Comparison of ENCODE assay signal across 16 cellular contexts in the genomic region with DNA sequence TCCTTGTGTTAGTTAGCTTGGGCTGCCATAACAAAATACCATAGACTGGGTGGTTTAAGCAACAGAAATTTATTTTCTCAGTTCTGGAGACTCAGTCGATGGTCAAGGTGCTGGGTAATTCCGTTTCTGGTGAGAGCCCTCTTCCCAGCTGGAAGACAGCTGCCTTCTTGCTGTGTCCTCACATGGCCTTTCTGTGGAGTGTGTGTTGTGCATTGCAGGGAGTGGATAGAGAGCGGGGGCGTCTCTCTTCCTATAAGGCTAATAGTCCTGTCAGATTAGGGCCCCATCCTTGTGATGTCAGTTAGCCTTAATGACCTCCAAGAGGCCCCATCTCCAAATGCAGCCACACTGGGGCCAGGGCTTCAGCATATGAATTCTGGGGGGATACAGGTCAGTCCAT. TPM values are rescaled to one million over a fixed set of nuclear protein-coding genes. Genes with fewer than 3 reads are reported as not detected.
DNase-seq lines count a peak whose midpoint lies in the region; TF ChIP-seq lines count a peak whose summit lies in the region.
"Had no signal": no experiment of that assay in that cellular context is flagged by ENCODE, and none has a peak within 500 bp of the region (broad histone marks: within the 10 kb centered on the region; RNA-seq: fewer than 3 reads in every experiment).

No MANE protein-coding gene starts in this region.

- no peak overlapping the region for H2AK5ac ChIP-seq in mesenchymal stem cell (ENCODE audit: low read length, severe bottlenecking)

- H2BK15ac ChIP-seq in mesenchymal stem cell (ENCODE audit: low read depth, poor library complexity, severe bottlenecking): no peak overlapping the region

- no peak overlapping the region for H3K14ac ChIP-seq in mesenchymal stem cell (ENCODE audit: low read length in 2 of 2)

- H2BK5ac ChIP-seq in mesenchymal stem cell (ENCODE audit: low read depth, low read length, poor library complexity, severe bottlenecking): no peak overlapping the region

- H2BK12ac ChIP-seq in mesenchymal stem cell (ENCODE audit: low read length in 2 of 2): no peak overlapping the region

- peak overlapping the region in 1 of 2 experiments; percentile 65 for H3K18ac ChIP-seq in mesenchymal stem cell (ENCODE audit: low read depth in 1 of 2, low read length in 2 of 2)

- H2AFZ ChIP-seq in mesenchymal stem cell (ENCODE audit: low read depth, low read length): no peak overlapping the region

- H3K79me1 ChIP-seq in mesenchymal stem cell (replicated peaks; ENCODE audit: low read length, poor library complexity, severe bottlenecking): peaks cover 25% of the 10 kb centered on the region

- H3K36me3 ChIP-seq in mesenchymal stem cell (ENCODE audit: control insufficient read depth in 1 of 2, insufficient read depth in 2 of 2, low read depth in 1 of 2, low read length in 2 of 2): peaks cover 5 to 6% of the 10 kb centered on the region in 2 experiments
- H3K36me3 ChIP-seq in tibial artery: no peaks in the 10 kb centered on the region

- H3K27ac ChIP-seq in mesenchymal stem cell (ENCODE audit: low read length, poor library complexity, severe bottlenecking): no peak overlapping the region
- H3K27ac ChIP-seq in tibial artery: peak overlapping the region; percentile 76
- H3K27ac ChIP-seq: 22Rv1 had no signal

- H3K4ac ChIP-seq in mesenchymal stem cell (ENCODE audit: low read depth in 1 of 2, low read length in 2 of 2): no peak overlapping the region

- intact Hi-C loops in tibial artery (cut with DNase I; ENCODE audit: low total_unique reads): no loop called here

- no peak overlapping the region for H3K9ac ChIP-seq in mesenchymal stem cell (ENCODE audit: low read length)

- no peak overlapping the region for H3K23ac ChIP-seq in mesenchymal stem cell (ENCODE audit: low read length in 2 of 2)

- no peak overlapping the region for H4K8ac ChIP-seq in mesenchymal stem cell (ENCODE audit: low read length)

- H3K27me3 ChIP-seq in mesenchymal stem cell (ENCODE audit: control insufficient read depth in 1 of 2, insufficient read depth in 1 of 2, low read length in 2 of 2) (no peaks in the 10 kb centered on the region), tibial artery (no peaks in the 10 kb centered on the region)

- H3K4me2 ChIP-seq in mesenchymal stem cell (ENCODE audit: low read length, poor library complexity, severe bottlenecking): no peak overlapping the region

- no peak overlapping the region for H4K91ac ChIP-seq in mesenchymal stem cell (ENCODE audit: low read length)

- H3K4me3 ChIP-seq in mesenchymal stem cell (ENCODE audit: insufficient read depth in 1 of 2, low read depth in 1 of 2, low read length in 2 of 2): no peak overlapping the region
- H3K4me3 ChIP-seq in tibial artery: no peak overlapping the region

- DNase-seq in NCI-H2171 treated with DMSO at 0.1 percent for 48 hours (lab: John Stamatoyannopoulos, UW) (peak; percentile 31), NCI-H2171 (lab: John Stamatoyannopoulos, UW) (no peak), amniotic epithelial cell (ENCODE audit: low read depth) (peak; percentile 54), mesenchymal stem cell (peak; percentile 65), tibial artery (no peak), NCI-H510A (lab: John Stamatoyannopoulos, UW) (no peak), NCI-H1930 (lab: John Stamatoyannopoulos, UW) (no peak), COLO668 (lab: John Stamatoyannopoulos, UW; ENCODE audit: unreplicated experiment) (no peak)
- DNase-seq: activated CD4-positive, alpha-beta T cell treated with anti-CD3 and anti-CD28 coated beads for 36 hours; activated T-cell treated with anti-CD3 and anti-CD28 coated beads, Interleukin-2, amount 50 U/mL, for 4 hours; anterior cingulate cortex; glutamatergic neuron; kidney glomerular epithelial cell; naive thymus-derived CD4-positive, alpha-beta T cell; substantia nigra had no signal

- H3K4me1 ChIP-seq in mesenchymal stem cell (ENCODE audit: control insufficient read depth, insufficient read depth, low read depth, low read length): peaks cover 23% of the 10 kb centered on the region
- peaks cover 0 to 88% (median 68%) of the 10 kb centered on the region in 4 donors for H3K4me1 ChIP-seq in tibial artery

- no peaks in the 10 kb centered on the region for H3K9me3 ChIP-seq in mesenchymal stem cell (ENCODE audit: control insufficient read depth, low read length)
- H3K9me3 ChIP-seq in tibial artery: no peaks in the 10 kb centered on the region

- H2BK120ac ChIP-seq in mesenchymal stem cell (ENCODE audit: low read depth, low read length): no peak overlapping the region

- 69% methylated on average over 3 of the region's 4 CpGs for WGBS in mesenchymal stem cell

- no peak for TF ChIP-seq CTCF in tibial artery (IDR thresholded peaks at IDR 0.05)

RNA-seq across cellular contexts. Expression of a gene that starts 19.2 kb away (rescaled TPM):
- 93.8 TPM for polyA plus RNA-seq in mesenchymal stem cell (2013, experiment 1 of 2)
- polyA plus RNA-seq in mesenchymal stem cell (2013, experiment 2 of 2): 92.8 TPM

Comparison
In these comparisons a context has a peak if more than half of its experiments do, and no peak if none do; other contexts are left out.
1. DNase-seq: peak in NCI-H2171 treated with DMSO at 0.1 percent for 48 hours (single experiment), amniotic epithelial cell (single experiment) and mesenchymal stem cell (single experiment); none in NCI-H2171 (single experiment), tibial artery (0 of 2), NCI-H510A (single experiment), NCI-H1930 (0 of 2) and COLO668 (single experiment).